Comparison of ENCODE assay signal across 1 cellular context in the genomic region with DNA sequence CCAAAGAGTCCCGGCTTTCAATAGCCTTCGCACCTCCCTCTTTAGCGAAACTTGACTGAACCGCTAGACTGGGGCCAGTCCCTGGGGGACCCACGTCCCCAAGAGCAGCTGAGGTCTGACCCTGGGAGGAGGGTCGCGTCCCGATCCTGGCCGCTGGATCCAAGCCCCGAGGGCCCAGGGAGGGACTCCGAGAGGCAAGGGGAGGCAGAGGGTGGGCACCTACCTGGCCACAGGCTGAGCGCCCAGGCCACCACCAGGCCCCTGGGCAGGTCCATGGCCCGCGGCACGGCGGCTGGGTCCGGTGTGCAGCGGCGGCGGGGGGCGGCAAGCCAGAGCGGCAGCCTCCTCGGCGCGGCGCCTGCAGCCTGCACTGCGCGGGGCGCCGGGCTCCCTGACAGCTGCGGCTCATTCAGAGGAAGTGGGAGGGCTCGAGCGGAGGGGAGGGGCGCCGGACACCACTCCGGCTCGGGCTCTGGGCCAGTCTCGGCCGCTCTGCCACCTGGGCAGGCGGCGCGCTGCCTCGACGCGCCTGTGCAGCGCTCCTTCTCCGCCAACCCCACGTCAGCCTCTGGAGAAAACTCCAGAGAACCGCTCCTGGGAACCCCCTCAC.
TF ChIP-seq lines count a peak whose summit lies in the region.

A gene with protein sequence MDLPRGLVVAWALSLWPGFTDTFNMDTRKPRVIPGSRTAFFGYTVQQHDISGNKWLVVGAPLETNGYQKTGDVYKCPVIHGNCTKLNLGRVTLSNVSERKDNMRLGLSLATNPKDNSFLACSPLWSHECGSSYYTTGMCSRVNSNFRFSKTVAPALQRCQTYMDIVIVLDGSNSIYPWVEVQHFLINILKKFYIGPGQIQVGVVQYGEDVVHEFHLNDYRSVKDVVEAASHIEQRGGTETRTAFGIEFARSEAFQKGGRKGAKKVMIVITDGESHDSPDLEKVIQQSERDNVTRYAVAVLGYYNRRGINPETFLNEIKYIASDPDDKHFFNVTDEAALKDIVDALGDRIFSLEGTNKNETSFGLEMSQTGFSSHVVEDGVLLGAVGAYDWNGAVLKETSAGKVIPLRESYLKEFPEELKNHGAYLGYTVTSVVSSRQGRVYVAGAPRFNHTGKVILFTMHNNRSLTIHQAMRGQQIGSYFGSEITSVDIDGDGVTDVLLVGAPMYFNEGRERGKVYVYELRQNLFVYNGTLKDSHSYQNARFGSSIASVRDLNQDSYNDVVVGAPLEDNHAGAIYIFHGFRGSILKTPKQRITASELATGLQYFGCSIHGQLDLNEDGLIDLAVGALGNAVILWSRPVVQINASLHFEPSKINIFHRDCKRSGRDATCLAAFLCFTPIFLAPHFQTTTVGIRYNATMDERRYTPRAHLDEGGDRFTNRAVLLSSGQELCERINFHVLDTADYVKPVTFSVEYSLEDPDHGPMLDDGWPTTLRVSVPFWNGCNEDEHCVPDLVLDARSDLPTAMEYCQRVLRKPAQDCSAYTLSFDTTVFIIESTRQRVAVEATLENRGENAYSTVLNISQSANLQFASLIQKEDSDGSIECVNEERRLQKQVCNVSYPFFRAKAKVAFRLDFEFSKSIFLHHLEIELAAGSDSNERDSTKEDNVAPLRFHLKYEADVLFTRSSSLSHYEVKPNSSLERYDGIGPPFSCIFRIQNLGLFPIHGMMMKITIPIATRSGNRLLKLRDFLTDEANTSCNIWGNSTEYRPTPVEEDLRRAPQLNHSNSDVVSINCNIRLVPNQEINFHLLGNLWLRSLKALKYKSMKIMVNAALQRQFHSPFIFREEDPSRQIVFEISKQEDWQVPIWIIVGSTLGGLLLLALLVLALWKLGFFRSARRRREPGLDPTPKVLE (minus strand): TSS at position 372 of the 610 bp plus-strand sequence. CDS start 97 bp downstream, at position 275.

TF ChIP-seq in liver, 16 proteins besides CTCF, POLR2A, EP300 and RAD21 (continued from another document):
- TF ChIP-seq, protein P1, sequence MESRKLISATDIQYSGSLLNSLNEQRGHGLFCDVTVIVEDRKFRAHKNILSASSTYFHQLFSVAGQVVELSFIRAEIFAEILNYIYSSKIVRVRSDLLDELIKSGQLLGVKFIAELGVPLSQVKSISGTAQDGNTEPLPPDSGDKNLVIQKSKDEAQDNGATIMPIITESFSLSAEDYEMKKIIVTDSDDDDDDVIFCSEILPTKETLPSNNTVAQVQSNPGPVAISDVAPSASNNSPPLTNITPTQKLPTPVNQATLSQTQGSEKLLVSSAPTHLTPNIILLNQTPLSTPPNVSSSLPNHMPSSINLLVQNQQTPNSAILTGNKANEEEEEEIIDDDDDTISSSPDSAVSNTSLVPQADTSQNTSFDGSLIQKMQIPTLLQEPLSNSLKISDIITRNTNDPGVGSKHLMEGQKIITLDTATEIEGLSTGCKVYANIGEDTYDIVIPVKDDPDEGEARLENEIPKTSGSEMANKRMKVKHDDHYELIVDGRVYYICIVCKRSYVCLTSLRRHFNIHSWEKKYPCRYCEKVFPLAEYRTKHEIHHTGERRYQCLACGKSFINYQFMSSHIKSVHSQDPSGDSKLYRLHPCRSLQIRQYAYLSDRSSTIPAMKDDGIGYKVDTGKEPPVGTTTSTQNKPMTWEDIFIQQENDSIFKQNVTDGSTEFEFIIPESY (IDR thresholded peaks at IDR 0.05): no peak
- TF ChIP-seq EGR1 (IDR thresholded peaks at IDR 0.05; ENCODE audit: low read depth in 2 of 2) (no peak), SP1 (IDR thresholded peaks at IDR 0.05) (no peak)
TF ChIP-seq in liver: peak in this region for 0.
